Comparison of ENCODE assay signal across 3 cellular contexts in genomic region chr2:64634338-64635267, GRCh38.
TF ChIP-seq lines count a peak whose summit lies in the region.

No MANE protein-coding gene starts in this region.

TF ChIP-seq in HEK293, 187 proteins besides CTCF, POLR2A, EP300 and RAD21:
- TF ChIP-seq ZNF10 (tag by site-specific recombination; IDR thresholded peaks at IDR 0.05): 0 out of 2 replicates have a peak, but pooled peaks have one; percentile 41
- TF ChIP-seq ZNF133 (tag by site-specific recombination; IDR thresholded peaks at IDR 0.05): no peak

TF ChIP-seq in GM12878, 131 proteins besides CTCF, POLR2A, EP300 and RAD21:
- no peak for TF ChIP-seq ZNF687 (IDR thresholded peaks at IDR 0.05)

TF ChIP-seq in HepG2, 621 proteins besides CTCF, POLR2A, EP300 and RAD21:
- TF ChIP-seq ZC3H13 (CRISPR knock-in tag; IDR thresholded peaks at IDR 0.05) (peak; percentile 46; the same call in 1 of the 2 replicates), AHR (CRISPR knock-in tag; IDR thresholded peaks at IDR 0.05) (no peak), CEBPG (CRISPR knock-in tag; IDR thresholded peaks at IDR 0.05) (peak; percentile 36; the same call in 1 of the 2 replicates), CENPBD1 (CRISPR knock-in tag; IDR thresholded peaks at IDR 0.05; ENCODE audit: borderline replicate concordance, low read depth) (no peak), CEBPB (IDR thresholded peaks at IDR 0.05; ENCODE audit: borderline replicate concordance, low read depth, low read length) (peak; percentile 74; the same call in 1 of the 2 replicates), HNF4A (CRISPR knock-in tag; IDR thresholded peaks at IDR 0.05) (peak; percentile 73), THRA (CRISPR knock-in tag; IDR thresholded peaks at IDR 0.05; ENCODE audit: borderline replicate concordance) (peak; percentile 13; the same call in 1 of the 2 replicates), POLR2AphosphoS2 (IDR thresholded peaks at IDR 0.05; ENCODE audit: low read depth, low read length) (peak; percentile 58), HOXA9 (CRISPR knock-in tag; IDR thresholded peaks at IDR 0.05; ENCODE audit: borderline replicate concordance) (no peak), RBM22 (optimal IDR thresholded peaks at IDR 0.05; ENCODE audit: low read length) (peak; percentile 67), ZBTB33 (CRISPR knock-in tag; IDR thresholded peaks at IDR 0.05) (0 out of 2 replicates have a peak, but pooled peaks have one; percentile 12), ZNF7 (CRISPR knock-in tag; IDR thresholded peaks at IDR 0.05) (peak; percentile 31; the same call in 1 of the 2 replicates), MAFF (IDR thresholded peaks at IDR 0.05; ENCODE audit: low read depth, low read length) (peak; percentile 73), MAFK (conservative IDR thresholded peaks at IDR 0.05 in 1 of 2, IDR thresholded peaks at IDR 0.05 in 1 of 2; ENCODE audit: low read length in 2 of 2) (peak; percentile 78 to 82), RAD51 (IDR thresholded peaks at IDR 0.05; ENCODE audit: borderline replicate concordance) (no peak), RXRA (CRISPR knock-in tag; IDR thresholded peaks at IDR 0.05) (peak; percentile 39; the same call in 1 of the 2 replicates), ARHGAP35 (CRISPR knock-in tag; IDR thresholded peaks at IDR 0.05; ENCODE audit: borderline replicate concordance) (0 out of 2 replicates have a peak, but pooled peaks have one; percentile 20), SAP130 (CRISPR knock-in tag; IDR thresholded peaks at IDR 0.05; ENCODE audit: low read depth) (0 out of 2 replicates have a peak, but pooled peaks have one; percentile 21), FOSL2 (CRISPR knock-in tag; IDR thresholded peaks at IDR 0.05) (peak; percentile 32; the same call in 1 of the 2 replicates)
